Comparison of ENCODE assay signal across 19 cellular contexts in genomic region chr20:48147326-48147725, GRCh38.
DNase-seq lines count a peak whose midpoint lies in the region; ATAC-seq and TF ChIP-seq lines count a peak whose summit lies in the region.
"Had no signal": no experiment of that assay in that cellular context is flagged by ENCODE, and none has a peak within 500 bp of the region (broad histone marks: within the 10 kb centered on the region; RNA-seq: fewer than 3 reads in every experiment).

No MANE protein-coding gene starts in this region.

- H2AFZ ChIP-seq in GM23338 (peak overlapping the region; percentile 76; the same call in 1 of the 2 replicates), trophoblast cell (ENCODE audit: insufficient read depth, low read length, poor library complexity) (no peak overlapping the region)

- H4K91ac ChIP-seq in trophoblast cell (ENCODE audit: low read depth, low read length): no peak overlapping the region

- H3K14ac ChIP-seq in trophoblast cell (ENCODE audit: low read length): no peak overlapping the region

- H3K23ac ChIP-seq in trophoblast cell (ENCODE audit: low read length): no peak overlapping the region

- H4K12ac ChIP-seq in trophoblast cell (ENCODE audit: low read depth, low read length): no peak overlapping the region

- H3K18ac ChIP-seq in trophoblast cell (ENCODE audit: low read length): no peak overlapping the region

- H3K9me3 ChIP-seq in WERI-Rb-1 (ENCODE audit: severe bottlenecking): no peaks in the 10 kb centered on the region
- no peaks in the 10 kb centered on the region for H3K9me3 ChIP-seq in endodermal cell (ENCODE audit: control insufficient read depth, low read length)
- peaks cover 2% of the 10 kb centered on the region for H3K9me3 ChIP-seq in trophoblast cell (ENCODE audit: insufficient read depth, low read depth, low read length)

- H3K9me3 Mint-ChIP-seq in GM23338: no peaks in the 10 kb centered on the region
- H3K9me3 Mint-ChIP-seq in nephron progenitor cell: no peaks in the 10 kb centered on the region
- H3K9me3 Mint-ChIP-seq in endodermal cell: peaks cover 8% of the 10 kb centered on the region
- H3K9me3 Mint-ChIP-seq: CD4-positive, alpha-beta T cell; CD8-positive, alpha-beta memory T cell had no signal

- H3K27me3 ChIP-seq in GM23338 (ENCODE audit: insufficient read depth) (no peaks in the 10 kb centered on the region), WERI-Rb-1 (ENCODE audit: insufficient read depth, low read depth, severe bottlenecking) (no peaks in the 10 kb centered on the region), endodermal cell (ENCODE audit: control insufficient read depth, insufficient read depth, low read length, poor library complexity, severe bottlenecking) (no peaks in the 10 kb centered on the region), trophoblast cell (ENCODE audit: insufficient read depth, low read length) (no peaks in the 10 kb centered on the region)
- H3K27me3 ChIP-seq: BLaER1 had no signal

- no peak overlapping the region for H2AK5ac ChIP-seq in trophoblast cell (ENCODE audit: low read length)

- H3F3A ChIP-seq in GM23338 (replicated peaks; ENCODE audit: low read depth): no peaks in the 10 kb centered on the region

- H3K79me1 ChIP-seq in trophoblast cell (ENCODE audit: low read length): no peaks in the 10 kb centered on the region

- H3K4me3 Mint-ChIP-seq in GM23338 (no peak overlapping the region), nephron progenitor cell (no peak overlapping the region), endodermal cell (no peak overlapping the region)
- H3K4me3 Mint-ChIP-seq: B cell; CD4-positive, alpha-beta T cell had no signal

- no peak for DNase-seq in GM23338 (ENCODE audit: low spot score)
- DNase-seq in WERI-Rb-1: no peak
- DNase-seq in nephron progenitor cell: no peak
- no peak for DNase-seq in endodermal cell
- no peak for DNase-seq in trophoblast cell
- DNase-seq: CD4-positive, alpha-beta T cell; CD8-positive, alpha-beta memory T cell; DMS 273 treated with DMSO at 0.1 percent for 48 hours; DMS79; EL; GDM1; H7; HCEC 1CT had no signal

- no peak overlapping the region for H4K8ac ChIP-seq in trophoblast cell (ENCODE audit: low read depth, low read length)

- H3K36me3 Mint-ChIP-seq in GM23338 (ENCODE audit: low read depth): no peaks in the 10 kb centered on the region
- H3K36me3 Mint-ChIP-seq in nephron progenitor cell (ENCODE audit: low read depth): no peaks in the 10 kb centered on the region
- no peaks in the 10 kb centered on the region for H3K36me3 Mint-ChIP-seq in endodermal cell (ENCODE audit: low read depth)
- H3K36me3 Mint-ChIP-seq: CD8-positive, alpha-beta memory T cell had no signal

- H3K4me1 ChIP-seq in GM23338 (ENCODE audit: insufficient read depth) (no peaks in the 10 kb centered on the region; the same call in 1 of the 2 replicates), endodermal cell (ENCODE audit: control insufficient read depth, insufficient read depth, low read length) (no peaks in the 10 kb centered on the region), trophoblast cell (ENCODE audit: control insufficient read depth in 1 of 2, insufficient read depth in 2 of 2, low read length in 2 of 2) (peaks cover 0 to 3% of the 10 kb centered on the region in 2 experiments)
- H3K4me1 ChIP-seq: BLaER1 had no signal

- H3K27me3 Mint-ChIP-seq in GM23338 (ENCODE audit: insufficient read depth, low read depth, poor library complexity): peaks cover 7% of the 10 kb centered on the region
- peaks cover 10% of the 10 kb centered on the region for H3K27me3 Mint-ChIP-seq in nephron progenitor cell (ENCODE audit: low read depth, poor library complexity)
- no peaks in the 10 kb centered on the region for H3K27me3 Mint-ChIP-seq in endodermal cell (ENCODE audit: insufficient read depth)

- H3K27ac Mint-ChIP-seq in GM23338 (no peak overlapping the region), nephron progenitor cell (peak overlapping the region; percentile 96), endodermal cell (no peak overlapping the region)
- H3K27ac Mint-ChIP-seq: B cell; CD4-positive, alpha-beta T cell; CD8-positive, alpha-beta memory T cell had no signal

- H3K36me3 ChIP-seq in GM23338 (ENCODE audit: insufficient read depth) (no peaks in the 10 kb centered on the region), WERI-Rb-1 (no peaks in the 10 kb centered on the region), endodermal cell (ENCODE audit: control insufficient read depth, insufficient read depth, low read length) (no peaks in the 10 kb centered on the region), trophoblast cell (ENCODE audit: control insufficient read depth in 1 of 2, insufficient read depth in 2 of 2, low read length in 2 of 2) (no peaks in the 10 kb centered on the region)
- H3K36me3 ChIP-seq: BLaER1 had no signal

- H3K9ac ChIP-seq in endodermal cell (ENCODE audit: extremely low read depth, low read length, poor library complexity, severe bottlenecking) (no peak overlapping the region), trophoblast cell (ENCODE audit: low read length) (no peak overlapping the region)
- H3K9ac ChIP-seq: BLaER1 had no signal

- no peak overlapping the region for H3K4me3 ChIP-seq in GM23338
- no peak overlapping the region for H3K4me3 ChIP-seq in WERI-Rb-1 (ENCODE audit: low read depth, low read length)
- no peak overlapping the region for H3K4me3 ChIP-seq in endodermal cell (ENCODE audit: low read length)
- H3K4me3 ChIP-seq in trophoblast cell (ENCODE audit: low read depth, low read length): no peak overlapping the region
- H3K4me3 ChIP-seq: BLaER1, GM12878 had no signal

- H3K79me2 ChIP-seq in GM23338 (replicated peaks; ENCODE audit: insufficient read depth) (no peaks in the 10 kb centered on the region), trophoblast cell (ENCODE audit: control insufficient read depth, insufficient read depth, low read length, poor library complexity) (no peaks in the 10 kb centered on the region)

- H2BK5ac ChIP-seq in trophoblast cell (ENCODE audit: low read depth, low read length, poor library complexity): no peak overlapping the region

- no peak overlapping the region for H2BK120ac ChIP-seq in trophoblast cell (ENCODE audit: insufficient read depth, low read length, poor library complexity)

- no peak overlapping the region for H3K27ac ChIP-seq in GM23338 (ENCODE audit: low read depth)
- peak overlapping the region; percentile 58 for H3K27ac ChIP-seq in WERI-Rb-1
- H3K27ac ChIP-seq in endodermal cell (ENCODE audit: low read depth, low read length): no peak overlapping the region
- H3K27ac ChIP-seq in trophoblast cell (ENCODE audit: low read depth, low read length): no peak overlapping the region
- H3K27ac ChIP-seq: BLaER1, C4-2B had no signal

- H2BK12ac ChIP-seq in trophoblast cell (ENCODE audit: low read length): no peak overlapping the region

- no peaks in the 10 kb centered on the region for H4K20me1 ChIP-seq in GM23338 (replicated peaks; ENCODE audit: insufficient read depth)
- H4K20me1 ChIP-seq: BLaER1 had no signal

- H3K4me1 Mint-ChIP-seq in GM23338 (peaks cover 20% of the 10 kb centered on the region; the same call in 2 of the 3 replicates), nephron progenitor cell (peaks cover 58% of the 10 kb centered on the region), endodermal cell (no peaks in the 10 kb centered on the region)
- H3K4me1 Mint-ChIP-seq: B cell; CD8-positive, alpha-beta memory T cell had no signal

- no peaks in the 10 kb centered on the region for H3K9me2 ChIP-seq in GM23338 (ENCODE audit: insufficient read depth)

- no peak for TF ChIP-seq CTCF in GM23338 (conservative IDR thresholded peaks at IDR 0.05; ENCODE audit: low read depth in 2 of 2)
- no peak for TF ChIP-seq CTCF in WERI-Rb-1 (IDR thresholded peaks at IDR 0.05; ENCODE audit: low read depth, low read length)
- no peak for TF ChIP-seq CTCF in nephron progenitor cell (IDR thresholded peaks at IDR 0.05)
- no peak for TF ChIP-seq CTCF in endodermal cell (conservative IDR thresholded peaks at IDR 0.05)

- no peak; the same call in 2 of the 3 replicates for ATAC-seq in GM23338
- no peak for ATAC-seq in HG02970 (IDR thresholded peaks at IDR 0.05; ENCODE audit: low FRiP score, unreplicated experiment)
- no peak for ATAC-seq in HG03354 (IDR thresholded peaks at IDR 0.05; ENCODE audit: poor library complexity, severe bottlenecking, unreplicated experiment)
- ATAC-seq: GM12878 had no signal

- no peak overlapping the region for H3K4ac ChIP-seq in trophoblast cell (ENCODE audit: low read depth, low read length)

- 91 to 96% methylated on average over 9 of the region's 9 CpGs for WGBS in endodermal cell (ENCODE audit: insufficient coverage in 1 of 2, insufficient read length in 1 of 2), 2 experiments
- WGBS in trophoblast cell (ENCODE audit: extremely low coverage, insufficient coverage, insufficient read length): no CpG with 5 or more reads among the region's 9 CpGs

- H3K4me2 ChIP-seq in GM23338 (no peak overlapping the region), trophoblast cell (ENCODE audit: low read length) (no peak overlapping the region)
- H3K4me2 ChIP-seq: BLaER1 had no signal

TF ChIP-seq in GM23338, 12 proteins besides CTCF, POLR2A, EP300 and RAD21 (continues in another document):
- TF ChIP-seq POLR2AphosphoS5 (IDR thresholded peaks at IDR 0.05; ENCODE audit: low read depth): no peak
- no peak for TF ChIP-seq EZH2phosphoT487 (IDR thresholded peaks at IDR 0.05; ENCODE audit: unreplicated experiment)
- no peak for TF ChIP-seq NANOG (IDR thresholded peaks at IDR 0.05; ENCODE audit: borderline replicate concordance)
- TF ChIP-seq EZH2 (IDR thresholded peaks at IDR 0.05; ENCODE audit: low read depth, unreplicated experiment): no peak
- TF ChIP-seq CREB1 (CRISPR knock-in tag; IDR thresholded peaks at IDR 0.05; ENCODE audit: low read depth): no peak
- no peak for TF ChIP-seq ETS1 (IDR thresholded peaks at IDR 0.05)
- no peak for TF ChIP-seq STAT1 (IDR thresholded peaks at IDR 0.05; ENCODE audit: unreplicated experiment)
- TF ChIP-seq ZNF331 (CRISPR knock-in tag; IDR thresholded peaks at IDR 0.05; ENCODE audit: low read depth): no peak
